Comparison of ENCODE assay signal across 1 cellular context in genomic region chr11:22626573-22627239, GRCh38.
TF ChIP-seq lines count a peak whose summit lies in the region.

No MANE protein-coding gene starts in this region.

TF ChIP-seq in HCT116, 20 proteins besides CTCF, POLR2A, EP300 and RAD21 (continued from another document):
- TF ChIP-seq ZNF274 (IDR thresholded peaks at IDR 0.05; ENCODE audit: low read depth, low read length), result no peak
- TF ChIP-seq ZFX (IDR thresholded peaks at IDR 0.05), result no peak
- TF ChIP-seq REST (IDR thresholded peaks at IDR 0.05; ENCODE audit: low read depth), result no peak
- TF ChIP-seq ZBTB33 (IDR thresholded peaks at IDR 0.05; ENCODE audit: extremely low read depth, insufficient replicate concordance, low read length), result no peak
- TF ChIP-seq SRF (IDR thresholded peaks at IDR 0.05; ENCODE audit: low read depth), result no peak
- no peak for TF ChIP-seq SP1 (IDR thresholded peaks at IDR 0.05; ENCODE audit: low read depth)
- TF ChIP-seq EGR1 (IDR thresholded peaks at IDR 0.05; ENCODE audit: low read depth), result no peak
- no peak for TF ChIP-seq MAX (IDR thresholded peaks at IDR 0.05)
